8 cellular contexts compared by ENCODE assay signal in genomic region chr1:235415008-235415904, GRCh38. TPM values are rescaled to one million over a fixed set of nuclear protein-coding genes. Genes with fewer than 3 reads are reported as not detected.
DNase-seq lines count a peak whose midpoint lies in the region; ATAC-seq, FAIRE-seq and TF ChIP-seq lines count a peak whose summit lies in the region.

No MANE protein-coding gene starts in this region.

- H3K36me3 ChIP-seq in BJ (ENCODE audit: control insufficient read depth, insufficient read depth, low read length) (peaks cover 1% of the 10 kb centered on the region; the same call in 1 of the 2 replicates), pancreas (no peaks in the 10 kb centered on the region), upper lobe of right lung (no peaks in the 10 kb centered on the region)

- ATAC-seq in GM19395 (IDR thresholded peaks at IDR 0.05; ENCODE audit: unreplicated experiment) (peak; percentile 72), pancreas (peak; percentile 78 to 93 (median 91)), upper lobe of right lung (peak; percentile 96)

- H3K4me3 ChIP-seq in BJ (ENCODE audit: low read depth, low read length) (no peak overlapping the region), pancreas (no peak overlapping the region), upper lobe of right lung (no peak overlapping the region)

- no peak overlapping the region for H3K27ac ChIP-seq in pancreas
- H3K27ac ChIP-seq in upper lobe of right lung, result no peak overlapping the region

- H3K4me1 ChIP-seq in pancreas, result no peaks in the 10 kb centered on the region
- H3K4me1 ChIP-seq in upper lobe of right lung, result no peaks in the 10 kb centered on the region

- H3K27me3 ChIP-seq in BJ (ENCODE audit: control insufficient read depth, insufficient read depth, low read length) (no peaks in the 10 kb centered on the region), pancreas (no peaks in the 10 kb centered on the region), upper lobe of right lung (no peaks in the 10 kb centered on the region)

- intact Hi-C loops in pancreas (cut with DNase I) (loop anchor here in 2 of 3 donors (5.0 to 10.0 kb wide), 2 partner anchors 160 to 313 kb away; no protein-coding TSS in a partner anchor), upper lobe of right lung (cut with DNase I) (loop anchor here (10.0 kb wide), 2 partner anchors 160 to 930 kb away; no protein-coding TSS in a partner anchor)

- FAIRE-seq in frontal cortex (lab: Jason Lieb, UNC) (no peak), pancreas (lab: Jason Lieb, UNC) (peak; percentile 47)

- DNase-seq in BJ (ENCODE audit: low read depth) (no peak), Kasumi-1 (lab: John Stamatoyannopoulos, UW) (peak; percentile 82 to 87), SHP77 (lab: John Stamatoyannopoulos, UW) (peak; percentile 64 to 69), frontal cortex (ENCODE audit: low spot score in 2 of 2) (peak; percentile 37 to 48), pancreas (peak; percentile 48 to 75 (median 58)), upper lobe of right lung (peak; percentile 70)
- DNase-seq in activated effector memory CD4-positive, alpha-beta T cell treated with Interleukin-2 at 50 U/mL for 16 hours, result peak; percentile 42

- POLR2A ChIA-PET in BJ (lab: Charles Lee), result no interaction called here

- H3K9me3 ChIP-seq in pancreas, result no peaks in the 10 kb centered on the region
- H3K9me3 ChIP-seq in upper lobe of right lung, result no peaks in the 10 kb centered on the region

- WGBS in pancreas, 2 donors, result 81% methylated on average over 7 of the region's 7 CpGs

- peak; percentile 74 for TF ChIP-seq CTCF in BJ (IDR thresholded peaks at IDR 0.05; ENCODE audit: insufficient read depth, low read depth, low read length)
- TF ChIP-seq CTCF in pancreas (IDR thresholded peaks at IDR 0.05), result peak in 3 of 4 donors; percentile 60 to 85 (median 65)
- TF ChIP-seq CTCF in upper lobe of right lung (IDR thresholded peaks at IDR 0.05), result peak; percentile 82

- CTCF ChIA-PET in BJ (lab: Yijun Ruan, JAX), result interaction anchor here (0.6 to 3.5 kb wide), 33 partner anchors 8 to 1160 kb away, joined by 3 to 45 read pairs (median 3); partner anchors contain the start of genes ARID4B, B3GALNT2 and GGPS1

RNA-seq across cellular contexts. Expression of gene TBCE, which starts 48.0 kb away (rescaled TPM):
- 16.0 and 28.6 TPM in 2 replicates for polyA plus RNA-seq in BJ (2011; rRNA removed)
- 5.9 and 9.3 TPM in 2 replicates for polyA minus RNA-seq in BJ (2011; rRNA and poly(A)+ RNA removed)
- 44.0 TPM for total RNA-seq in frontal cortex
- total RNA-seq in pancreas, result 10 to 100 TPM in 3 of 6 donors, 1 to 10 TPM in 3; 6.9 to 13.6 (median 9.8) TPM
- 10 to 100 TPM; 17.1 to 18.8 TPM for polyA plus RNA-seq in pancreas
- total RNA-seq in upper lobe of right lung, result 27.2 TPM
